17 cellular contexts compared by ENCODE assay signal in genomic region chr13:41973247-41973741, GRCh38. TPM values are rescaled to one million over a fixed set of nuclear protein-coding genes. Genes with fewer than 3 reads are reported as not detected.
DNase-seq lines count a peak whose midpoint lies in the region; ATAC-seq, FAIRE-seq and TF ChIP-seq lines count a peak whose summit lies in the region.
"Had no signal": no experiment of that assay in that cellular context is flagged by ENCODE, and none has a peak within 500 bp of the region (broad histone marks: within the 10 kb centered on the region; RNA-seq: fewer than 3 reads in every experiment).

No MANE protein-coding gene starts in this region.

- intact Hi-C loops in IMR-90 (cut with micrococcal nuclease) (no loop called here), thyroid gland (cut with DNase I) (no loop called here)

- peak overlapping the region; percentile 51 for H2AK9ac ChIP-seq in IMR-90 (replicated peaks; ENCODE audit: low read depth, low read length, poor library complexity)

- dilution Hi-C loops in IMR-90 (cut with HindIII; ENCODE audit: low sequenced_read_pairs, unreplicated experiment), result no loop called here

- H3K36me3 ChIP-seq in IMR-90 (ENCODE audit: control insufficient read depth, insufficient read depth, low read length) (no peaks in the 10 kb centered on the region), H1 (ENCODE audit: control insufficient read depth in 2 of 4, insufficient read depth in 4 of 4, low read length in 3 of 4) (no peaks in the 10 kb centered on the region), thyroid gland (no peaks in the 10 kb centered on the region), MM.1S (replicated peaks; ENCODE audit: insufficient read depth, low read length) (no peaks in the 10 kb centered on the region)
- H3K36me3 ChIP-seq: pancreas, spleen, vagina had no signal

- H3K79me1 ChIP-seq in IMR-90 (ENCODE audit: low read depth in 1 of 2, low read length in 2 of 2) (no peaks in the 10 kb centered on the region), H1 (ENCODE audit: low read depth, low read length) (no peaks in the 10 kb centered on the region)

- H2BK20ac ChIP-seq in IMR-90 (ENCODE audit: low read depth, low read length) (no peak overlapping the region), H1 (ENCODE audit: low read length) (peak overlapping the region; percentile 24; the same call in 1 of the 2 replicates)

- H4K91ac ChIP-seq in IMR-90 (ENCODE audit: insufficient read depth, low read depth, low read length) (no peak overlapping the region), H1 (replicated peaks; ENCODE audit: insufficient read length, low read length) (peak overlapping the region; percentile 96)

- DNase-seq in IMR-90, result no peak
- peak; percentile 25 to 76 for DNase-seq in H1 (ENCODE audit: low read depth in 1 of 2, low spot score in 2 of 2)
- DNase-seq in iPS-NIHi11 (ENCODE audit: low spot score), result peak; percentile 23
- DNase-seq in thyroid gland, result peak; percentile 6 to 29
- DNase-seq in MM.1S, result no peak
- DNase-seq in cerebellum (ENCODE audit: low spot score), result no peak
- DNase-seq in activated CD8-positive, alpha-beta memory T cell treated with anti-CD3 and anti-CD28 coated beads, Interleukin-2, amount 50 U/mL, for 48 hours, result no peak
- DNase-seq: activated CD4-positive, alpha-beta memory T cell treated with anti-CD3 and anti-CD28 coated beads for 36 hours; cortex of kidney; Karpas-422; NCI-H1694 treated with DMSO at 0.1 percent for 48 hours; pancreas; SK-N-SH; spleen; stimulated activated naive CD8-positive, alpha-beta T cell treated with anti-CD3 and anti-CD28 coated beads, Interleukin-15, Interleukin-2, amounts not matched to agents 100 U/mL and 50 U/mL, for 24 hours had no signal

- FAIRE-seq in H1 (lab: Jason Lieb, UNC), result peak; percentile 36
- FAIRE-seq: H54, pancreas had no signal

- no peak overlapping the region for H3K14ac ChIP-seq in IMR-90 (replicated peaks; ENCODE audit: low read depth, low read length)
- H3K14ac ChIP-seq in H1 (ENCODE audit: insufficient read length), result no peak overlapping the region

- H2BK5ac ChIP-seq in IMR-90 (ENCODE audit: low read depth, low read length, poor library complexity, severe bottlenecking), result no peak overlapping the region
- H2BK5ac ChIP-seq in H1 (ENCODE audit: low read depth, low read length), result peak overlapping the region; percentile 46; the same call in 1 of the 2 replicates

- H3K9me2 ChIP-seq in MM.1S (replicated peaks; ENCODE audit: insufficient read depth, low read length), result no peaks in the 10 kb centered on the region
- H3K9me2 ChIP-seq: SK-N-SH had no signal

- H3K9me1 ChIP-seq in IMR-90 (ENCODE audit: insufficient read depth, low read length), result no peaks in the 10 kb centered on the region

- BruUV-seq in IMR-90 (replicated peaks; lab: Mats Ljungman, UMichigan), result no TSS peak

- no peaks in the 10 kb centered on the region for H3K23me2 ChIP-seq in H1 (ENCODE audit: low read depth, low read length)

- H3K4me2 ChIP-seq in IMR-90 (ENCODE audit: low read depth, low read length), result no peak overlapping the region
- H3K4me2 ChIP-seq in H1 (ENCODE audit: insufficient read depth in 1 of 2, low read depth in 2 of 2, low read length in 2 of 2), result peak overlapping the region; percentile 41 to 57; a peak in 3 of 4 replicates
- no peak overlapping the region for H3K4me2 ChIP-seq in MM.1S (ENCODE audit: low read depth, low read length)
- H3K4me2 ChIP-seq: SK-N-SH had no signal

- CTCF ChIA-PET in IMR-90 (lab: Yijun Ruan, JAX) (no interaction called here), H1 (lab: Charles Lee; ENCODE audit: partially characterized antibody) (interaction anchor here (0.6 to 5.2 kb wide), 12 partner anchors 10 to 305 kb away, joined by 3 to 31 read pairs (median 4); partner anchors contain the start of gene VWA8)

- H3K4me1 ChIP-seq in IMR-90 (ENCODE audit: control insufficient read depth, insufficient read depth, low read length) (no peaks in the 10 kb centered on the region), H1 (replicated peaks in 1 of 4; ENCODE audit: control insufficient read depth in 3 of 4, insufficient read depth in 4 of 4, low read length in 3 of 4) (peaks cover 5 to 11% (median 10%) of the 10 kb centered on the region in 4 experiments), thyroid gland (no peaks in the 10 kb centered on the region), MM.1S (ENCODE audit: low read length) (peaks cover 8% of the 10 kb centered on the region)
- H3K4me1 ChIP-seq: pancreas, spleen, vagina had no signal

- H3K56ac ChIP-seq in IMR-90 (ENCODE audit: extremely low read depth, insufficient read depth, low read length), result no peak overlapping the region
- no peak overlapping the region for H3K56ac ChIP-seq in H1 (replicated peaks; ENCODE audit: insufficient read length, low read depth, low read length)

- H2AK5ac ChIP-seq in IMR-90 (ENCODE audit: low read depth, low read length) (no peak overlapping the region), H1 (ENCODE audit: low read depth, low read length) (no peak overlapping the region)

- TF ChIP-seq CTCF in IMR-90 (conservative IDR thresholded peaks at IDR 0.05; ENCODE audit: low read depth, low read length), result no peak
- peak; percentile 19 to 54 (median 45) for TF ChIP-seq CTCF in H1 (IDR thresholded peaks at IDR 0.05; ENCODE audit: control extremely low read depth in 1 of 3, insufficient read depth in 1 of 3, low read depth in 1 of 3, low read length in 3 of 3)
- TF ChIP-seq CTCF in thyroid gland (IDR thresholded peaks at IDR 0.05), result no peak
- TF ChIP-seq CTCF in MM.1S (IDR thresholded peaks at IDR 0.05; ENCODE audit: low read length), result no peak

- TF ChIP-seq POLR2A in IMR-90 (IDR thresholded peaks at IDR 0.05; ENCODE audit: low read depth, low read length) (no peak), H1 (IDR thresholded peaks at IDR 0.05; ENCODE audit: control extremely low read depth in 1 of 2, low read depth in 2 of 2, low read length in 2 of 2) (no peak), thyroid gland (IDR thresholded peaks at IDR 0.05) (no peak)

- H3K9me3 ChIP-seq in IMR-90 (ENCODE audit: control insufficient read depth, insufficient read depth, low read length), result no peaks in the 10 kb centered on the region
- no peaks in the 10 kb centered on the region for H3K9me3 ChIP-seq in H1 (ENCODE audit: insufficient read depth in 2 of 2, low read depth in 1 of 2, low read length in 1 of 2)
- H3K9me3 ChIP-seq in thyroid gland, result no peaks in the 10 kb centered on the region
- H3K9me3 ChIP-seq in MM.1S (replicated peaks; ENCODE audit: insufficient read depth, low read length), result no peaks in the 10 kb centered on the region
- H3K9me3 ChIP-seq: pancreas, SK-N-SH, spleen, vagina had no signal

- in situ Hi-C loops in IMR-90 (cut with MboI; ENCODE audit: low sequenced_read_pairs), result no loop called here

- H3K23ac ChIP-seq in IMR-90 (ENCODE audit: low read depth, low read length) (no peak overlapping the region), H1 (ENCODE audit: insufficient read length) (no peak overlapping the region)

- H3K79me2 ChIP-seq in H1 (ENCODE audit: control insufficient read depth in 1 of 2, insufficient read depth in 2 of 2, low read length in 2 of 2) (no peaks in the 10 kb centered on the region), MM.1S (ENCODE audit: low read length) (no peaks in the 10 kb centered on the region)

- H3K9ac ChIP-seq in IMR-90 (ENCODE audit: low read depth, low read length) (no peak overlapping the region), H1 (replicated peaks in 1 of 4; ENCODE audit: extremely low read depth in 1 of 4, low read depth in 3 of 4, low read length in 3 of 4) (no peak overlapping the region), MM.1S (ENCODE audit: low read length) (no peak overlapping the region)
- H3K9ac ChIP-seq: SK-N-SH had no signal

- H3F3A ChIP-seq in MM.1S (ENCODE audit: insufficient read depth, low read length), result no peaks in the 10 kb centered on the region

- H3K4ac ChIP-seq in IMR-90 (ENCODE audit: low read depth, low read length) (no peak overlapping the region), H1 (replicated peaks; ENCODE audit: insufficient read length, low read depth, low read length) (no peak overlapping the region)

- no peak overlapping the region for H2BK15ac ChIP-seq in IMR-90 (ENCODE audit: low read depth, low read length)
- H2BK15ac ChIP-seq in H1 (ENCODE audit: low read length), result no peak overlapping the region

- H4K20me1 ChIP-seq in IMR-90 (ENCODE audit: insufficient read depth, low read length) (no peaks in the 10 kb centered on the region), H1 (replicated peaks in 1 of 2; ENCODE audit: control insufficient read depth in 1 of 2, insufficient read depth in 2 of 2, low read length in 2 of 2) (no peaks in the 10 kb centered on the region), MM.1S (ENCODE audit: insufficient read depth, low read length) (no peaks in the 10 kb centered on the region)

- H3K4me3 ChIP-seq in IMR-90 (ENCODE audit: insufficient read depth, low read depth, low read length), result no peak overlapping the region
- no peak overlapping the region for H3K4me3 ChIP-seq in H1 (ENCODE audit: extremely low read depth in 1 of 4, insufficient read depth in 2 of 4, low read depth in 3 of 4, low read length in 4 of 4)
- no peak overlapping the region for H3K4me3 ChIP-seq in thyroid gland (replicated peaks in 1 of 3)
- no peak overlapping the region for H3K4me3 ChIP-seq in MM.1S (ENCODE audit: low read length)
- H3K4me3 ChIP-seq: pancreas, spleen, vagina had no signal

- H3K27ac ChIP-seq in IMR-90 (ENCODE audit: insufficient read depth, low read length) (no peak overlapping the region), H1 (ENCODE audit: low read depth, low read length) (no peak overlapping the region; the same call in 1 of the 2 replicates), thyroid gland (no peak overlapping the region), MM.1S (ENCODE audit: low read length) (no peak overlapping the region)
- H3K27ac ChIP-seq: pancreas, spleen, vagina had no signal

- H4K8ac ChIP-seq in IMR-90 (ENCODE audit: low read depth in 2 of 2, low read length in 2 of 2) (no peak overlapping the region), H1 (ENCODE audit: extremely low read depth, insufficient read depth, low read length) (no peak overlapping the region)

- peak overlapping the region; percentile 56; the same call in 1 of the 2 replicates for H2BK12ac ChIP-seq in H1 (ENCODE audit: low read depth, low read length)

- H3K27me3 ChIP-seq in IMR-90 (ENCODE audit: control insufficient read depth, insufficient read depth, low read length), result no peaks in the 10 kb centered on the region
- H3K27me3 ChIP-seq in H1 (replicated peaks in 1 of 4; ENCODE audit: control insufficient read depth in 3 of 4, extremely low read depth in 1 of 4, insufficient read depth in 3 of 4, low read length in 3 of 4), result no peaks in the 10 kb centered on the region
- no peaks in the 10 kb centered on the region for H3K27me3 ChIP-seq in thyroid gland
- H3K27me3 ChIP-seq in MM.1S (replicated peaks; ENCODE audit: insufficient read depth, low read length), result no peaks in the 10 kb centered on the region
- H3K27me3 ChIP-seq: pancreas, spleen, vagina had no signal

- TF ChIP-seq EP300 in H1 (IDR thresholded peaks at IDR 0.05; ENCODE audit: borderline replicate concordance in 1 of 2, low read depth in 2 of 2, low read length in 2 of 2), result no peak

- H2AFZ ChIP-seq in IMR-90 (replicated peaks; ENCODE audit: low read length, poor library complexity) (peak overlapping the region; percentile 44), H1 (ENCODE audit: low read length) (peak overlapping the region; percentile 97), MM.1S (ENCODE audit: low read length) (no peak overlapping the region)

- H4K5ac ChIP-seq in IMR-90 (ENCODE audit: low read depth, low read length), result no peak overlapping the region
- peak overlapping the region; percentile 55 for H4K5ac ChIP-seq in H1 (ENCODE audit: insufficient read length, low read depth, low read length)

- TF ChIP-seq RAD21 in IMR-90 (IDR thresholded peaks at IDR 0.05; ENCODE audit: low read length) (no peak), H1 (IDR thresholded peaks at IDR 0.05 in 1 of 2, conservative IDR thresholded peaks at IDR 0.05 in 1 of 2; ENCODE audit: low read depth in 2 of 2, low read length in 2 of 2) (peak in 1 of 2 experiments; percentile 33; a peak in 2 of 4 replicates)

- ATAC-seq in IMR-90 (ENCODE audit: low read depth), result no peak
- ATAC-seq: pancreas; stimulated activated naive CD8-positive, alpha-beta T cell treated with anti-CD3 and anti-CD28 coated beads, Interleukin-15, Interleukin-2, amounts not matched to agents 100 U/mL and 50 U/mL, for 24 hours had no signal

- POLR2A ChIA-PET in IMR-90 (lab: Charles Lee; ENCODE audit: unreplicated experiment), result no interaction called here
- POLR2A ChIA-PET in H1 (lab: Charles Lee; ENCODE audit: partially characterized antibody), result interaction anchor here (2.9 kb wide), 1 partner anchor 11 kb away, joined by 16 read pairs; the partner anchor contains the start of gene VWA8

- no CpG with 5 or more reads among the region's 7 CpGs for WGBS in IMR-90 (ENCODE audit: extremely low coverage in 2 of 2, insufficient read length in 1 of 2), 2 experiments
- 33% methylated on average over 7 of the region's 7 CpGs; no CpG with 5 or more reads in 1 of the 2 experiments for WGBS in H1 (ENCODE audit: extremely low coverage in 1 of 2, insufficient coverage in 1 of 2, insufficient read length in 1 of 2, insufficient replicate concordance in 2 of 2, low coverage in 1 of 2, low lambda C conversion rate in 2 of 2, missing lambda C conversion rate in 1 of 2), 2 experiments
- WGBS in thyroid gland, 2 donors, result 43 to 55% methylated on average over 7 of the region's 7 CpGs

- no peak overlapping the region for H3K18ac ChIP-seq in IMR-90 (ENCODE audit: low read depth, low read length)
- H3K18ac ChIP-seq in H1 (ENCODE audit: extremely low read depth, low read length), result peak overlapping the region; percentile 63

- H2BK120ac ChIP-seq in IMR-90 (ENCODE audit: low read depth, low read length) (no peak overlapping the region), H1 (replicated peaks; ENCODE audit: low read depth, low read length) (no peak overlapping the region)

RNA-seq across cellular contexts. Expression of gene VWA8, which starts 12.4 kb away (rescaled TPM):
- total RNA-seq in IMR-90 (2012; rRNA removed) (18.3 and 19.7 TPM in 2 replicates), thyroid gland (10 to 100 TPM; 27.1 to 39.7 (median 30.4) TPM), cerebellum (38.5 TPM)
- polyA plus RNA-seq in IMR-90 (2012; rRNA removed) (5.4 and 5.9 TPM in 2 replicates), H1 (2011; rRNA removed) (4.6 and 5.9 TPM in 2 replicates)
- 1.6 and 2.0 TPM in 2 replicates for polyA plus RNA-seq in IMR-90 (2012; cell fraction: cytosol; rRNA removed)
- polyA plus RNA-seq in IMR-90 (2012; cell fraction: nucleus; rRNA removed; ENCODE audit: low replicate concordance), result 1.7 and 8.2 TPM in 2 replicates
- 17.9 and 19.6 TPM in 2 replicates for total RNA-seq in H1 (2021; fragmentation: NEBNext Ultra II Directional; extraction: Animal tissue kit (Norgen Biotek cat#: 25700))
- 7.3 TPM for polyA plus RNA-seq in H1 (2011; cell fraction: cytosol; rRNA removed)
- polyA plus RNA-seq in H1 (2011; cell fraction: nucleus; rRNA removed), result 10.6 TPM
- 6.8 to 10.2 TPM (median 8.6 TPM) in 4 replicates for polyA plus RNA-seq in H1 (2012, experiment 1 of 2)
- 0.50 TPM for polyA plus RNA-seq in H1 (2012, experiment 2 of 2)
- 15.1 TPM for polyA plus RNA-seq in H1 (2013, experiment 1 of 2)
- polyA plus RNA-seq in H1 (2013, experiment 2 of 2), result 12.3 TPM
- 29.4 and 33.3 TPM in 2 replicates for polyA minus RNA-seq in H1 (2011; rRNA and poly(A)+ RNA removed)
- polyA minus RNA-seq in H1 (2011; cell fraction: cytosol; rRNA and poly(A)+ RNA removed), result 9.3 TPM
- 63.9 TPM for polyA minus RNA-seq in H1 (2011; cell fraction: nucleus; rRNA and poly(A)+ RNA removed)

Comparison
In these comparisons a context has a peak if more than half of its experiments do, and no peak if none do; other contexts are left out.
1. DNase-seq: peak in H1 (2 of 2), iPS-NIHi11 (single experiment) and thyroid gland (2 of 2); none in IMR-90 (single experiment), MM.1S (single experiment), cerebellum (single experiment) and activated CD8-positive, alpha-beta memory T cell treated with anti-CD3 and anti-CD28 coated beads, Interleukin-2, amount 50 U/mL, for 48 hours (single experiment).
2. H3K4me2 ChIP-seq: peak in H1 (2 of 2); none in IMR-90 (single experiment) and MM.1S (single experiment).
3. CTCF ChIP-seq: peak in H1 (3 of 3); none in IMR-90 (single experiment), thyroid gland (0 of 6) and MM.1S (single experiment).